18 cellular contexts compared by ENCODE assay signal in genomic region chrX:44071070-44071645, GRCh38.
"Had no signal": no experiment of that assay in that cellular context is flagged by ENCODE, and none has a peak within 500 bp of the region (broad histone marks: within the 10 kb centered on the region; RNA-seq: fewer than 3 reads in every experiment).

No MANE protein-coding gene starts in this region.

- H3K4me1 ChIP-seq: left lung, parathyroid adenoma, tibial nerve had no signal

- ATAC-seq: activated CD8-positive, alpha-beta T cell treated with anti-CD3 and anti-CD28 coated beads, Interleukin-2, amount 10 ng/mL, durations not matched to agents 7 days and 5 days; activated naive CD4-positive, alpha-beta T cell treated with anti-CD3 and anti-CD28 coated beads, Interleukin-2, amount 50 U/mL, for 72 hours; activated T-cell treated with anti-CD3 and anti-CD28 coated beads, Interleukin-2, amount 50 U/mL, for 72 hours; stimulated activated naive B cell treated with anti-CD40 and anti-IgM and Interleukin-4, amounts not matched to agents 10 μg/mL and 1 μg/mL and 100 μg/mL, for 72 hours had no signal

- H3K27ac Mint-ChIP-seq: activated B cell treated with CpG ODN at 0.5 μM for 24 hours; activated CD8-positive, alpha-beta T cell treated with anti-CD3 and anti-CD28 coated beads, Interleukin-2, amount 10 ng/mL, durations not matched to agents 7 days and 5 days; activated naive CD4-positive, alpha-beta T cell treated with anti-CD3 and anti-CD28 coated beads, Interleukin-2, amount 50 U/mL, for 72 hours; activated T-cell treated with anti-CD3 and anti-CD28 coated beads, Interleukin-2, amount 50 U/mL, for 72 hours; stimulated activated naive B cell treated with anti-CD40 and anti-IgM and Interleukin-4, amounts not matched to agents 10 μg/mL and 1 μg/mL and 100 μg/mL, for 72 hours had no signal

- H3K4me3 ChIP-seq: left lung, tibial nerve had no signal

- H3K4me3 Mint-ChIP-seq: activated B cell treated with CpG ODN at 0.5 μM for 24 hours; activated CD8-positive, alpha-beta T cell treated with anti-CD3 and anti-CD28 coated beads, Interleukin-2, amount 10 ng/mL, durations not matched to agents 7 days and 5 days; activated T-cell treated with anti-CD3 and anti-CD28 coated beads, Interleukin-2, amount 50 U/mL, for 72 hours; brain; central memory CD8-positive, alpha-beta T cell; naive B cell; stimulated activated naive B cell treated with anti-CD40 and anti-IgM and Interleukin-4, amounts not matched to agents 10 μg/mL and 1 μg/mL and 100 μg/mL, for 72 hours had no signal

- H2AFZ ChIP-seq: parathyroid adenoma had no signal

- H3K9me3 Mint-ChIP-seq: activated B cell treated with CpG ODN at 0.5 μM for 24 hours; activated naive CD4-positive, alpha-beta T cell treated with anti-CD3 and anti-CD28 coated beads, Interleukin-2, amount 50 U/mL, for 72 hours; activated T-cell treated with anti-CD3 and anti-CD28 coated beads, Interleukin-2, amount 50 U/mL, for 72 hours; central memory CD8-positive, alpha-beta T cell; stimulated activated naive B cell treated with anti-CD40 and anti-IgM and Interleukin-4, amounts not matched to agents 10 μg/mL and 1 μg/mL and 100 μg/mL, for 72 hours had no signal

- H3K36me3 Mint-ChIP-seq: activated naive CD4-positive, alpha-beta T cell treated with anti-CD3 and anti-CD28 coated beads, Interleukin-2, amount 50 U/mL, for 72 hours; brain; naive B cell; stimulated activated naive B cell treated with anti-CD40 and anti-IgM and Interleukin-4, amounts not matched to agents 10 μg/mL and 1 μg/mL and 100 μg/mL, for 72 hours had no signal

- H3K27ac ChIP-seq: left lung, parathyroid adenoma, tibial nerve had no signal

- H3K27me3 Mint-ChIP-seq: activated B cell treated with CpG ODN at 0.5 μM for 24 hours; brain; central memory CD8-positive, alpha-beta T cell had no signal

- H3K36me3 ChIP-seq: left lung, tibial nerve had no signal

- H3K4me1 Mint-ChIP-seq: activated B cell treated with CpG ODN at 0.5 μM for 24 hours; brain; central memory CD8-positive, alpha-beta T cell; naive B cell; stimulated activated naive B cell treated with anti-CD40 and anti-IgM and Interleukin-4, amounts not matched to agents 10 μg/mL and 1 μg/mL and 100 μg/mL, for 72 hours had no signal

- DNase-seq: activated B cell treated with CpG ODN at 0.5 μM for 24 hours; activated CD4-positive, alpha-beta T cell treated with anti-CD3 and anti-CD28 coated beads for 48 hours; activated CD8-positive, alpha-beta memory T cell treated with anti-CD3 and anti-CD28 coated beads, Interleukin-2, amount 50 U/mL, for 48 hours; activated CD8-positive, alpha-beta T cell treated with anti-CD3 and anti-CD28 coated beads, Interleukin-2, amount 10 ng/mL, durations not matched to agents 7 days and 5 days; activated gamma-delta T cell; activated T-cell treated with anti-CD3 and anti-CD28 coated beads, Interleukin-2, amount 50 U/mL, for 72 hours; amniotic stem cell; kidney; left lung; mammary epithelial cell; naive B cell; stimulated activated CD4-positive, alpha-beta T cell treated with anti-CD3 and anti-CD28 coated beads, Interleukin-2, amount 100 ng/mL, for 48 hours; stimulated activated naive B cell treated with anti-CD40 and anti-IgM and Interleukin-4, amounts not matched to agents 10 μg/mL and 1 μg/mL and 100 μg/mL, for 72 hours had no signal

- H3K79me2 ChIP-seq: parathyroid adenoma had no signal

- H3K9me3 ChIP-seq: left lung, tibial nerve had no signal
